In genomic region chr10:120513307-120513706, GRCh38 we compare ENCODE assay signal across 22 cellular contexts. TPM values are rescaled to one million over a fixed set of nuclear protein-coding genes. Genes with fewer than 3 reads are reported as not detected.
"Had no signal": no experiment of that assay in that cellular context is flagged by ENCODE, and none has a peak within 500 bp of the region (broad histone marks: within the 10 kb centered on the region; RNA-seq: fewer than 3 reads in every experiment).

No MANE protein-coding gene starts in this region.

- H3K4me1 ChIP-seq: neural progenitor cell, parathyroid adenoma, psoas muscle, right lobe of liver, sigmoid colon, stomach, thyroid gland, tibial nerve, upper lobe of left lung, vagina had no signal

- H3K9me3 ChIP-seq: ovary, psoas muscle, right lobe of liver, sigmoid colon, stomach, thoracic aorta, thyroid gland, tibial nerve, upper lobe of left lung, vagina had no signal

- H3K79me2 ChIP-seq: parathyroid adenoma had no signal

- H3K27me3 ChIP-seq: ovary, right lobe of liver, sigmoid colon, thyroid gland, tibial nerve, upper lobe of left lung, vagina had no signal

- H3K9ac ChIP-seq: neural progenitor cell, parathyroid adenoma had no signal

- H3K4me2 ChIP-seq: neural progenitor cell had no signal

- DNase-seq: occipital lobe; ovary; posterior cingulate gyrus; psoas muscle; sigmoid colon; small intestine; stimulated activated CD4-positive, alpha-beta T cell treated with anti-CD3 and anti-CD28 coated beads, Interleukin-4, amount 100 ng/mL, for 24 hours; stimulated activated naive B cell treated with anti-CD40 and anti-IgM and Interleukin-4, amounts not matched to agents 10 μg/mL and 1 μg/mL and 100 μg/mL, for 72 hours; stimulated activated naive CD4-positive, alpha-beta T cell treated with Interleukin-2 at 50 U/mL for 16 hours; stomach; upper lobe of left lung had no signal

- H3K36me3 ChIP-seq: neural progenitor cell, ovary, right lobe of liver, sigmoid colon, stomach, thoracic aorta, thyroid gland, tibial nerve, upper lobe of left lung, vagina had no signal

- ATAC-seq: psoas muscle; right cardiac atrium; stimulated activated effector memory CD8-positive, alpha-beta T cell treated with anti-CD3 and anti-CD28 coated beads, Interleukin-12 subunit alpha, Interleukin-12 subunit beta, amount 100 ng/mL, for 72 hours; stimulated activated naive B cell treated with anti-CD40 and anti-IgM and Interleukin-4, amounts not matched to agents 10 μg/mL and 1 μg/mL and 100 μg/mL, for 72 hours had no signal

- H2AFZ ChIP-seq: neural progenitor cell, parathyroid adenoma had no signal

- H3K27ac ChIP-seq: neural progenitor cell, ovary, parathyroid adenoma, psoas muscle, right lobe of liver, sigmoid colon, stomach, thoracic aorta, thyroid gland, tibial nerve, upper lobe of left lung, vagina had no signal

- H3K4me3 ChIP-seq: neural progenitor cell, ovary, psoas muscle, right lobe of liver, sigmoid colon, stomach, thoracic aorta, thyroid gland, tibial nerve, upper lobe of left lung, vagina had no signal

RNA-seq across cellular contexts. Expression of gene PLPP4, which starts 56.3 kb away (rescaled TPM):
- total RNA-seq: progenitor cell of endocrine pancreas, psoas muscle, right cardiac atrium, stomach, thoracic aorta, tibial nerve, ureter had no signal
- polyA plus RNA-seq: psoas muscle, stomach had no signal
